In the genomic region with DNA sequence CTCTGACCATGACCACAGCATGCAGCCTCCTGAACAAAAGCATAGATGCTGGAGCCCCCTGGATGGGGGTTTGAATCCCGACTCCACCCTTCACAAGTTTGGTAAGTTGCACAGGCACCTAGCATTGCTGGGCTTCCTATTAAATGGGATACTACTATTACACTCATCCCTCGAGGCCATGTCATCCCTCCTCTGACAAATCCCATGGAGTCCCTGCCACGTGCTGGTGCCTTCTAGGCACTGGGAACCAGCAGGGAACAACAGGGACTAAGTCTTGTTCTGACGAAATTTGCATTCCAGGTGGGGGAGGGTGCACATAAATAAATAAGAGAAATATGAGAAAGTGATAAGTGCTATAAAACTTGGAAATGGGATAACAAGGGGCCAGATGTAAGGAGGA, we compare ENCODE assay signal across 28 cellular contexts. TPM values are rescaled to one million over a fixed set of nuclear protein-coding genes. Genes with fewer than 3 reads are reported as not detected.
"Had no signal": no experiment of that assay in that cellular context is flagged by ENCODE, and none has a peak within 500 bp of the region (broad histone marks: within the 10 kb centered on the region; RNA-seq: fewer than 3 reads in every experiment).

No MANE protein-coding gene starts in this region.

- H3K27me3 ChIP-seq: body of pancreas, breast epithelium had no signal

- H3K4me3 ChIP-seq: body of pancreas, breast epithelium, SK-N-MC had no signal

- DNase-seq: activated CD4-positive, alpha-beta T cell treated with anti-CD3 and anti-CD28 coated beads for 36 hours; activated CD4-positive, alpha-beta T cell treated with anti-CD3 and anti-CD28 coated beads, Interleukin-2, amount 10 ng/mL, durations not matched to agents 7 days and 5 days; activated CD4-positive, alpha-beta T cell treated with anti-CD3 and anti-CD28 coated beads, Interleukin-2, amount 50 U/mL, for 48 hours; activated CD8-positive, alpha-beta T cell treated with anti-CD3 and anti-CD28 coated beads, Interleukin-2, amount 10 ng/mL, durations not matched to agents 7 days and 5 days; activated gamma-delta T cell; activated naive CD4-positive, alpha-beta T cell treated with Interleukin-2 at 50 U/mL for 16 hours; activated naive CD8-positive, alpha-beta T cell treated with anti-CD3 and anti-CD28 coated beads, Interleukin-2, amount 10 ng/mL, durations not matched to agents 7 days and 5 days; activated T-cell treated with anti-CD3 and anti-CD28 coated beads, Interleukin-2, amount 50 U/mL, for 24 hours; body of pancreas; cerebellar nuclear complex; MM.1S; NCI-H1092 treated with DMSO at 0.1 percent for 48 hours; NCI-H1417; NCI-H146; NCI-H187; NCI-H2029 treated with DMSO at 0.1 percent for 48 hours; NCI-H2107; NCI-H2171; NCI-H510A treated with DMSO at 0.1 percent for 48 hours; Right ventricle myocardium superior had no signal

- H3K27ac ChIP-seq: body of pancreas, breast epithelium, SK-N-MC had no signal

- H3K9me3 ChIP-seq: body of pancreas, breast epithelium had no signal

- H3K36me3 ChIP-seq: breast epithelium had no signal

- ATAC-seq: activated CD4-positive, alpha-beta T cell treated with anti-CD3 and anti-CD28 coated beads for 36 hours; activated CD4-positive, CD25-positive, alpha-beta regulatory T cell treated with anti-CD3 and anti-CD28 coated beads, Interleukin-2, amount 50 U/mL, for 24 hours; activated CD8-positive, alpha-beta T cell treated with anti-CD3 and anti-CD28 coated beads, Interleukin-2, amount 10 ng/mL, durations not matched to agents 7 days and 5 days; body of pancreas; WTC11 had no signal

RNA-seq across cellular contexts. Expression of a gene that starts 15.3 kb away (rescaled TPM):
- total RNA-seq: activated CD4-positive, alpha-beta T cell treated with anti-CD3 and anti-CD28 coated beads, Interleukin-2, amount 10 ng/mL, durations not matched to agents 7 days and 5 days; activated CD8-positive, alpha-beta T cell treated with anti-CD3 and anti-CD28 coated beads, Interleukin-2, amount 10 ng/mL, durations not matched to agents 7 days and 5 days; activated T-helper 2 cell treated with anti-CD3 and anti-CD28 coated beads, Interferon-gamma antibody, Interleukin-2, Interleukin-4, amounts not matched to agents 10 μg/mL and 5 μg/mL and 100 μg/mL, durations not matched to agents 14 hours and 24 hours and 36 hours; OCI-LY7; T-helper 1 cell treated with Interleukin-12 subunit alpha and Interleukin-12 subunit beta and Interleukin-4 antibody, amounts not matched to agents 30 ng/mL and 1 ng/mL, for 36 hours; T-helper 2 cell treated with Interferon-gamma antibody and Interleukin-4, amounts not matched to agents 100 ng/mL and 5 ng/mL, for 36 hours had no signal
